Comparison of ENCODE assay signal across 10 cellular contexts in genomic region chr6:53837875-53838806, GRCh38. TPM values are rescaled to one million over a fixed set of nuclear protein-coding genes. Genes with fewer than 3 reads are reported as not detected.
A peak's percentile ranks its signal among the peaks of the same experiment; 100 is the strongest.
DNase-seq lines count a peak whose midpoint lies in the region; ATAC-seq and TF ChIP-seq lines count a peak whose summit lies in the region.
"Had no signal": no experiment of that assay in that cellular context is flagged by ENCODE, and none has a peak within 500 bp of the region (broad histone marks: within the 10 kb centered on the region; RNA-seq: fewer than 3 reads in every experiment).

No MANE protein-coding gene starts in this region.

- TF ChIP-seq CTCF in right atrium auricular region (IDR thresholded peaks at IDR 0.05): no peak
- peak in 2 of 5 experiments; percentile 8 to 29 for TF ChIP-seq CTCF in transverse colon (IDR thresholded peaks at IDR 0.05)
- no peak for TF ChIP-seq CTCF in psoas muscle (IDR thresholded peaks at IDR 0.05)

- DNase-seq in Right ventricle myocardium superior (no peak), right atrium auricular region (ENCODE audit: low spot score) (no peak), SK-N-MC (ENCODE audit: low read depth, low spot score) (no peak), left kidney (ENCODE audit: low read depth, low spot score) (peak; percentile 29), transverse colon (no peak), psoas muscle (no peak)
- DNase-seq in activated CD4-positive, alpha-beta T cell treated with anti-CD3 and anti-CD28 coated beads, Interleukin-2, amount 50 U/mL, for 4 hours: no peak
- DNase-seq: mesendoderm had no signal

- no peaks in the 10 kb centered on the region for H3K36me3 ChIP-seq in right atrium auricular region
- no peaks in the 10 kb centered on the region for H3K36me3 ChIP-seq in SK-N-MC (ENCODE audit: insufficient read depth, low read length)
- H3K36me3 ChIP-seq in transverse colon: no peaks in the 10 kb centered on the region
- no peaks in the 10 kb centered on the region for H3K36me3 ChIP-seq in psoas muscle (ENCODE audit: insufficient read depth in 1 of 2, low read depth in 1 of 2)

- no peak overlapping the region for H3K9ac ChIP-seq in SK-N-MC (ENCODE audit: insufficient read length)

- no peak for TF ChIP-seq POLR2A in transverse colon (IDR thresholded peaks at IDR 0.05)

- H3K4me3 ChIP-seq in right atrium auricular region: no peak overlapping the region
- H3K4me3 ChIP-seq in SK-N-MC: no peak overlapping the region
- no peak overlapping the region for H3K4me3 ChIP-seq in transverse colon
- no peak overlapping the region for H3K4me3 ChIP-seq in psoas muscle

- in situ Hi-C loops in transverse colon (cut with MboI; ENCODE audit: low pct_ligation_motif_present in 1 of 4, low pct_unique_long_range_greater_than_20kb in 1 of 4, low sequenced_read_pairs in 3 of 4): no loop called here

- peak; percentile 69 for ATAC-seq in Right ventricle myocardium superior (ENCODE audit: poor library complexity)
- ATAC-seq in GM19467 (IDR thresholded peaks at IDR 0.05; ENCODE audit: unreplicated experiment): no peak
- no peak for ATAC-seq in psoas muscle
- ATAC-seq: HCT116 had no signal

- no peaks in the 10 kb centered on the region for H3K27me3 ChIP-seq in right atrium auricular region
- no peaks in the 10 kb centered on the region for H3K27me3 ChIP-seq in transverse colon
- no peaks in the 10 kb centered on the region for H3K27me3 ChIP-seq in psoas muscle (ENCODE audit: insufficient read depth in 3 of 3, low read length in 2 of 3)

- H3K4me1 ChIP-seq in right atrium auricular region: peaks cover 0 to 14% of the 10 kb centered on the region in 2 donors
- H3K4me1 ChIP-seq in transverse colon: peaks cover 0 to 29% (median 3%) of the 10 kb centered on the region in 4 donors
- H3K4me1 ChIP-seq in psoas muscle: no peaks in the 10 kb centered on the region

- TF ChIP-seq EP300 in transverse colon (IDR thresholded peaks at IDR 0.05; ENCODE audit: low read depth): no peak

- H3K9me3 ChIP-seq in right atrium auricular region (peaks cover 0 to 6% of the 10 kb centered on the region in 2 donors), SK-N-MC (ENCODE audit: low read depth, low read length) (peaks cover 3% of the 10 kb centered on the region; the same call in 1 of the 2 replicates), transverse colon (peaks cover 0 to 5% of the 10 kb centered on the region in 2 donors), psoas muscle (peaks cover 4% of the 10 kb centered on the region)

- 42 to 47% methylated on average over 3 of the region's 3 CpGs for WGBS in transverse colon (ENCODE audit: low coverage in 1 of 2), 2 donors
- WGBS in psoas muscle, 3 donors: 32 to 39% (median 34%) methylated on average over 3 of the region's 3 CpGs

- intact Hi-C loops in Right ventricle myocardium superior (cut with DNase I): no loop called here
- intact Hi-C loops in transverse colon (cut with DNase I; ENCODE audit: low total_unique reads): loop anchor here (5.0 kb wide), 1 partner anchor 799 kb away; no protein-coding TSS in a partner anchor
- intact Hi-C loops in psoas muscle (cut with DNase I): no loop called here

- H3K27ac ChIP-seq in right atrium auricular region: no peak overlapping the region
- H3K27ac ChIP-seq in SK-N-MC: peak overlapping the region; percentile 66; the same call in 1 of the 2 replicates
- peak overlapping the region in 3 of 4 donors; percentile 29 to 66 (median 50) for H3K27ac ChIP-seq in transverse colon
- no peak overlapping the region for H3K27ac ChIP-seq in psoas muscle

RNA-seq across cellular contexts. Expression of gene LRRC1, which starts 43.3 kb away (rescaled TPM):
- total RNA-seq in Right ventricle myocardium superior: 1.8 TPM
- 1 to 10 TPM; 5.3 to 6.1 TPM for total RNA-seq in right atrium auricular region
- total RNA-seq in transverse colon: 100 to 1,000 TPM in 1 of 4 donors, 10 to 100 TPM in 3; 71.0 to 151 (median 91.6) TPM
- 1 to 10 TPM in 1 of 4 donors, under 1 TPM in 3; 0.42 to 1.1 (median 0.73) TPM for total RNA-seq in psoas muscle
- polyA plus RNA-seq in psoas muscle: under 1 TPM; 0.39 to 0.46 (median 0.44) TPM

Comparison
In these comparisons a context has a peak if more than half of its experiments do, and no peak if none do; other contexts are left out.
1. H3K27ac ChIP-seq: peak in SK-N-MC (single experiment) and transverse colon (3 of 4); none in right atrium auricular region (0 of 2) and psoas muscle (single experiment).
2. RNA of gene LRRC1, which starts 43.3 kb away (total RNA-seq): 71.0 to 151 TPM in transverse colon; 5.3 to 6.1 TPM in right atrium auricular region, 1.8 TPM in Right ventricle myocardium superior (single experiment) and 0.42 to 1.1 TPM in psoas muscle; every median in the first group is over 10 times any median in the second.